16 cellular contexts compared by ENCODE assay signal in genomic region chr4:130814896-130815295, GRCh38.
"Had no signal": no experiment of that assay in that cellular context is flagged by ENCODE, and none has a peak within 500 bp of the region (broad histone marks: within the 10 kb centered on the region; RNA-seq: fewer than 3 reads in every experiment).

No MANE protein-coding gene starts in this region.

- H3K36me3 ChIP-seq: ascending aorta, breast epithelium, right atrium auricular region, thyroid gland had no signal

- H3K9me3 ChIP-seq: ascending aorta, breast epithelium, right atrium auricular region, thyroid gland had no signal

- ATAC-seq: activated CD8-positive, alpha-beta memory T cell treated with anti-CD3 and anti-CD28 coated beads, Interleukin-2, amount 10 ng/mL, durations not matched to agents 7 days and 5 days; foreskin keratinocyte; stimulated activated naive B cell treated with anti-CD40 and anti-IgM and Interleukin-4, amounts not matched to agents 10 μg/mL and 1 μg/mL and 100 μg/mL, for 72 hours had no signal

- H3K4me1 ChIP-seq: ascending aorta, breast epithelium, foreskin keratinocyte, right atrium auricular region, thyroid gland had no signal

- H3K4me3 ChIP-seq: ascending aorta, breast epithelium, right atrium auricular region, thyroid gland had no signal

- H3K27ac ChIP-seq: ascending aorta, breast epithelium, foreskin keratinocyte, right atrium auricular region, thyroid gland had no signal

- H3K27me3 ChIP-seq: ascending aorta, breast epithelium, foreskin keratinocyte, right atrium auricular region, thyroid gland had no signal

- DNase-seq: activated CD4-positive, alpha-beta T cell treated with anti-CD3 and anti-CD28 coated beads, Interleukin-2, amount 50 U/mL, for 4 hours; activated CD4-positive, CD25-positive, alpha-beta regulatory T cell treated with anti-CD3 and anti-CD28 coated beads, Interleukin-2, amount 50 U/mL, for 72 hours; activated CD8-positive, alpha-beta memory T cell treated with anti-CD3 and anti-CD28 coated beads, Interleukin-2, amount 10 ng/mL, durations not matched to agents 7 days and 5 days; activated naive CD4-positive, alpha-beta T cell treated with anti-CD3 and anti-CD28 coated beads, Interleukin-2, amount 10 ng/mL, durations not matched to agents 7 days and 5 days; activated T-cell treated with anti-CD3 and anti-CD28 coated beads, Interleukin-2, amount 50 U/mL, for 1 hour; cerebellar nuclear complex; effector CD8-positive, alpha-beta T cell; foreskin keratinocyte; head of caudate nucleus; immature natural killer cell; stimulated activated CD4-positive, alpha-beta T cell treated with anti-CD3 and anti-CD28 coated beads, Interleukin-2, amount 100 ng/mL, for 48 hours; stimulated activated naive B cell treated with anti-CD40 and anti-IgM and Interleukin-4, amounts not matched to agents 10 μg/mL and 1 μg/mL and 100 μg/mL, for 72 hours; thyroid gland had no signal
